ENCODE assay signal across 10 cellular contexts in the genomic region with DNA sequence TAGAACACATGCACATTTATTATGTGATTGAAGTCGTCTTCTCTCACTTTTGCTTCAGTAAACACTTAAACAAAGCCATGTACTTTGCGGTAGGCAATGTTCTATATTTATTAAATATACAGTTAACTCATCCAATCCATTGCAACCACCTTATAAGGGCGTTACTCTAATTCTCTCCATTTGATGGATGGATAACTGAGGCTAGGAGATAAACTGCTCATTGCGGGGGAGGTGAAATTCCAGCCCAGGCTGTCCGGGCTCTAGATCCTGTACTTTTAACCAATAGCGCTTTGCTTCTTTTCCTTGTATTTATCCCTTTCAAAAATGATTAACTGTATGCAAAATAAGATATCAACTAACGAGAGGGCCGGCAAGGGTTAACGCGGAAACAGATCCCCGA. TPM values are rescaled to one million over a fixed set of nuclear protein-coding genes. Genes with fewer than 3 reads are reported as not detected.
DNase-seq lines count a peak whose midpoint lies in the region; ATAC-seq and TF ChIP-seq lines count a peak whose summit lies in the region.
"Had no signal": no experiment of that assay in that cellular context is flagged by ENCODE, and none has a peak within 500 bp of the region (broad histone marks: within the 10 kb centered on the region; RNA-seq: fewer than 3 reads in every experiment).

No MANE protein-coding gene starts in this region.

- intact Hi-C loops in left ventricle myocardium inferior (cut with micrococcal nuclease), result loop anchor here (10.0 kb wide), 1 partner anchor 950 kb away; no protein-coding TSS in a partner anchor
- intact Hi-C loops in cardiac septum (cut with DNase I), result loop anchor here (5.0 to 10.0 kb wide), 5 partner anchors 102 to 952 kb away; no protein-coding TSS in a partner anchor

- TF ChIP-seq CTCF in left ventricle myocardium inferior (IDR thresholded peaks at IDR 0.05; ENCODE audit: borderline replicate concordance) (no peak), fibroblast of mammary gland (conservative IDR thresholded peaks at IDR 0.05; ENCODE audit: control insufficient read depth, insufficient read depth, low read depth, low read length) (no peak), neural progenitor cell (IDR thresholded peaks at IDR 0.05) (no peak)

- peaks cover 6% of the 10 kb centered on the region for H4K20me1 ChIP-seq in neural progenitor cell (ENCODE audit: low read depth)

- peak overlapping the region; percentile 77 for H2AFZ ChIP-seq in neural progenitor cell (replicated peaks)

- H3K36me3 Mint-ChIP-seq in neural progenitor cell, result peaks cover 5% of the 10 kb centered on the region
- H3K36me3 Mint-ChIP-seq: CD4-positive, CD25-positive, alpha-beta regulatory T cell had no signal

- peak overlapping the region; percentile 83 for H3K4me3 ChIP-seq in left ventricle myocardium inferior
- peak overlapping the region; percentile 65 for H3K4me3 ChIP-seq in fibroblast of mammary gland (ENCODE audit: control insufficient read depth, low read depth, low read length)
- peak overlapping the region; percentile 76 for H3K4me3 ChIP-seq in neural progenitor cell

- peaks cover 38% of the 10 kb centered on the region for H3K79me2 ChIP-seq in neural progenitor cell (ENCODE audit: low read depth)

- H3K4me3 Mint-ChIP-seq in neural progenitor cell, result peak overlapping the region; percentile 84
- H3K4me3 Mint-ChIP-seq: CD4-positive, CD25-positive, alpha-beta regulatory T cell had no signal

- H3K27me3 ChIP-seq in left ventricle myocardium inferior (ENCODE audit: low read depth) (peaks cover 29% of the 10 kb centered on the region), neural progenitor cell (no peaks in the 10 kb centered on the region)

- no peak overlapping the region for H3K9ac ChIP-seq in neural progenitor cell

- H3K36me3 ChIP-seq in left ventricle myocardium inferior (no peaks in the 10 kb centered on the region), neural progenitor cell (no peaks in the 10 kb centered on the region)

- peak overlapping the region; percentile 94 for H3K4me2 ChIP-seq in neural progenitor cell

- no peak for ATAC-seq in stimulated activated naive CD8-positive, alpha-beta T cell treated with anti-CD3 and anti-CD28 coated beads, Interleukin-15, Interleukin-2, amounts not matched to agents 100 U/mL and 50 U/mL, for 24 hours
- ATAC-seq in GM18498 (IDR thresholded peaks at IDR 0.05; ENCODE audit: unreplicated experiment), result no peak

- H3K4me1 Mint-ChIP-seq in neural progenitor cell, result peaks cover 28% of the 10 kb centered on the region

- DNase-seq in left ventricle myocardium inferior (no peak), cardiac septum (ENCODE audit: low spot score) (no peak), fibroblast of mammary gland (ENCODE audit: low read depth) (no peak), neural progenitor cell (ENCODE audit: low spot score) (no peak), germinal center (ENCODE audit: low spot score) (no peak), NCI-H510A (lab: John Stamatoyannopoulos, UW) (no peak)
- no peak for DNase-seq in stimulated activated naive CD8-positive, alpha-beta T cell treated with anti-CD3 and anti-CD28 coated beads, Interleukin-15, Interleukin-2, amounts not matched to agents 100 U/mL and 50 U/mL, for 24 hours
- DNase-seq: activated CD4-positive, alpha-beta T cell treated with anti-CD3 and anti-CD28 coated beads, Interleukin-2, amount 50 U/mL, for 1 hour; CD4-positive, CD25-positive, alpha-beta regulatory T cell had no signal

- H3K9me3 Mint-ChIP-seq in neural progenitor cell, result peaks cover 5% of the 10 kb centered on the region

- H3K27ac Mint-ChIP-seq in neural progenitor cell, result no peak overlapping the region
- H3K27ac Mint-ChIP-seq: CD4-positive, CD25-positive, alpha-beta regulatory T cell had no signal

- H3F3A ChIP-seq in neural progenitor cell (ENCODE audit: low read depth), result peaks cover 36% of the 10 kb centered on the region

- H3K4me1 ChIP-seq in left ventricle myocardium inferior (peaks cover 49% of the 10 kb centered on the region), neural progenitor cell (peaks cover 7% of the 10 kb centered on the region)

- peaks cover 11% of the 10 kb centered on the region for H3K27me3 Mint-ChIP-seq in neural progenitor cell (ENCODE audit: insufficient read depth, low read depth)

- H3K9me3 ChIP-seq in left ventricle myocardium inferior (replicated peaks) (peaks cover 5% of the 10 kb centered on the region), neural progenitor cell (ENCODE audit: low read depth) (no peaks in the 10 kb centered on the region)

- H3K27ac ChIP-seq in left ventricle myocardium inferior (replicated peaks) (peak overlapping the region; percentile 89), neural progenitor cell (peak overlapping the region; percentile 77)

RNA-seq across cellular contexts. Expression of gene PLXDC2, which starts 1.2 kb away (rescaled TPM):
- total RNA-seq in left ventricle myocardium inferior, result 16.6 TPM
- total RNA-seq in cardiac septum, result 22.6 TPM
- total RNA-seq in neural progenitor cell (ENCODE audit: low replicate concordance), result 30.1 and 44.2 TPM in 2 replicates
